ENCODE assay signal across 23 cellular contexts in genomic region chr14:22523283-22523682, GRCh38.
DNase-seq lines count a peak whose midpoint lies in the region; ATAC-seq and TF ChIP-seq lines count a peak whose summit lies in the region.
"Had no signal": no experiment of that assay in that cellular context is flagged by ENCODE, and none has a peak within 500 bp of the region (broad histone marks: within the 10 kb centered on the region; RNA-seq: fewer than 3 reads in every experiment).

No MANE protein-coding gene starts in this region.

- peak overlapping the region; percentile 84 for H3K4me3 Mint-ChIP-seq in activated CD4-positive, alpha-beta T cell treated with anti-CD3 and anti-CD28 coated beads for 36 hours
- H3K4me3 Mint-ChIP-seq in progenitor cell of endocrine pancreas (ENCODE audit: low read depth): no peak overlapping the region
- H3K4me3 Mint-ChIP-seq: H9 had no signal

- peaks cover 86% of the 10 kb centered on the region for H3K4me1 Mint-ChIP-seq in activated CD4-positive, alpha-beta T cell treated with anti-CD3 and anti-CD28 coated beads for 36 hours
- H3K4me1 Mint-ChIP-seq in progenitor cell of endocrine pancreas (ENCODE audit: low read depth): peaks cover 59% of the 10 kb centered on the region

- H3K27ac Mint-ChIP-seq in activated CD4-positive, alpha-beta T cell treated with anti-CD3 and anti-CD28 coated beads for 36 hours: peak overlapping the region; percentile 97
- H3K27ac Mint-ChIP-seq in progenitor cell of endocrine pancreas: peak overlapping the region; percentile 82
- H3K27ac Mint-ChIP-seq: H9 had no signal

- peaks cover 97% of the 10 kb centered on the region for H3K36me3 Mint-ChIP-seq in activated CD4-positive, alpha-beta T cell treated with anti-CD3 and anti-CD28 coated beads for 36 hours (ENCODE audit: low read depth)
- H3K36me3 Mint-ChIP-seq in progenitor cell of endocrine pancreas (ENCODE audit: insufficient read depth): no peaks in the 10 kb centered on the region

- peak overlapping the region; percentile 67 for H3K9ac ChIP-seq in OCI-LY1 (ENCODE audit: low read length)

- H3K27ac ChIP-seq in OCI-LY1 (ENCODE audit: low read depth, low read length, poor library complexity, severe bottlenecking): peak overlapping the region; percentile 97
- H3K27ac ChIP-seq: brain microvascular endothelial cell had no signal

- ATAC-seq in activated CD4-positive, alpha-beta T cell treated with anti-CD3 and anti-CD28 coated beads for 36 hours: no peak
- ATAC-seq in GM19463 (IDR thresholded peaks at IDR 0.05; ENCODE audit: unreplicated experiment): no peak
- ATAC-seq in GM18909 (IDR thresholded peaks at IDR 0.05; ENCODE audit: poor library complexity, unreplicated experiment): no peak
- ATAC-seq: esophagus mucosa, heart left ventricle, HepG2, sciatic nerve had no signal

- TF ChIP-seq CTCF in OCI-LY1 (IDR thresholded peaks at IDR 0.05; ENCODE audit: low read length): no peak
- TF ChIP-seq CTCF in progenitor cell of endocrine pancreas (IDR thresholded peaks at IDR 0.05; ENCODE audit: unreplicated experiment): no peak

- H3K9me3 Mint-ChIP-seq in activated CD4-positive, alpha-beta T cell treated with anti-CD3 and anti-CD28 coated beads for 36 hours (ENCODE audit: low read depth): no peaks in the 10 kb centered on the region
- peaks cover 6% of the 10 kb centered on the region for H3K9me3 Mint-ChIP-seq in progenitor cell of endocrine pancreas (ENCODE audit: low read depth)
- H3K9me3 Mint-ChIP-seq: H9 had no signal

- DNase-seq in activated CD4-positive, alpha-beta T cell treated with anti-CD3 and anti-CD28 coated beads for 36 hours: no peak
- no peak for DNase-seq in activated CD4-positive, alpha-beta T cell treated with anti-CD3 and anti-CD28 coated beads, Interleukin-2, amount 50 U/mL, for 48 hours
- DNase-seq in amniotic epithelial cell (ENCODE audit: low read depth): peak; percentile 55
- DNase-seq in progenitor cell of endocrine pancreas (ENCODE audit: low spot score, unreplicated experiment): no peak
- DNase-seq in OCI-M2 (lab: John Stamatoyannopoulos, UW; ENCODE audit: unreplicated experiment): no peak
- DNase-seq: activated CD4-positive, CD25-positive, alpha-beta regulatory T cell; brain microvascular endothelial cell; H9; heart left ventricle; islet precursor cell; mesendoderm; MV-4-11; NCI-H2029 treated with DMSO at 0.1 percent for 48 hours; NCI-H526; stimulated activated CD4-positive, alpha-beta T cell treated with anti-CD3 and anti-CD28 coated beads, Interleukin-4, amount 100 ng/mL, for 1 hour; stimulated activated CD8-positive, alpha-beta memory T cell treated with anti-CD3 and anti-CD28 coated beads, Interleukin-4, amount 100 ng/mL, for 48 hours; transverse colon had no signal

- H3K79me2 ChIP-seq in OCI-LY1 (ENCODE audit: insufficient read depth, low read length): peaks cover 15% of the 10 kb centered on the region; the same call in 1 of the 2 replicates

- peak overlapping the region; percentile 57; the same call in 1 of the 2 replicates for H3K4me2 ChIP-seq in OCI-LY1 (ENCODE audit: low read length)

- H3K27me3 Mint-ChIP-seq in activated CD4-positive, alpha-beta T cell treated with anti-CD3 and anti-CD28 coated beads for 36 hours: no peaks in the 10 kb centered on the region
- no peaks in the 10 kb centered on the region for H3K27me3 Mint-ChIP-seq in progenitor cell of endocrine pancreas

- H3K9me2 ChIP-seq in OCI-LY1 (ENCODE audit: low read depth, low read length): no peaks in the 10 kb centered on the region

- H4K20me1 ChIP-seq in OCI-LY1 (ENCODE audit: insufficient read depth, low read length): no peaks in the 10 kb centered on the region

- CTCF ChIA-PET in activated CD4-positive, alpha-beta T cell treated with anti-CD3 and anti-CD28 coated beads for 36 hours (lab: Charles Lee): interaction anchor here (0.6 to 5.4 kb wide), 5 partner anchors 9 to 676 kb away, joined by 3 to 32 read pairs (median 5); no protein-coding TSS in a partner anchor

- peak overlapping the region; percentile 12 for H3K4me3 ChIP-seq in OCI-LY1 (ENCODE audit: low read depth, low read length, poor library complexity, severe bottlenecking)
- H3K4me3 ChIP-seq: transverse colon had no signal

- H3F3A ChIP-seq in OCI-LY1 (ENCODE audit: insufficient read depth, low read length): no peaks in the 10 kb centered on the region; the same call in 1 of the 2 replicates

- H3K27me3 ChIP-seq in OCI-LY1 (ENCODE audit: insufficient read depth, low read length): no peaks in the 10 kb centered on the region
- H3K27me3 ChIP-seq: brain microvascular endothelial cell, heart left ventricle, transverse colon had no signal

- H3K36me3 ChIP-seq in OCI-LY1 (ENCODE audit: insufficient read depth, low read length): no peaks in the 10 kb centered on the region; the same call in 1 of the 2 replicates
- H3K36me3 ChIP-seq: brain microvascular endothelial cell, heart left ventricle, transverse colon had no signal

- no peaks in the 10 kb centered on the region for H3K9me3 ChIP-seq in OCI-LY1 (ENCODE audit: low read length)
- H3K9me3 ChIP-seq: heart left ventricle, transverse colon had no signal

- POLR2A ChIA-PET in activated CD4-positive, alpha-beta T cell treated with anti-CD3 and anti-CD28 coated beads for 36 hours (lab: Charles Lee): interaction anchor here (0.8 to 1.7 kb wide), 3 partner anchors 10 to 33 kb away, joined by 3 to 6 read pairs (median 5); no protein-coding TSS in a partner anchor

- peaks cover 93% of the 10 kb centered on the region for H3K4me1 ChIP-seq in OCI-LY1 (ENCODE audit: insufficient read depth, low read length, severe bottlenecking)

- intact Hi-C loops in activated CD4-positive, alpha-beta T cell treated with anti-CD3 and anti-CD28 coated beads for 36 hours (cut with DNase I, micrococcal nuclease): loop anchor here in 1 of 2 experiments (5.0 to 10.0 kb wide), 4 partner anchors 34 to 1258 kb away; partner anchors contain the start of gene HNRNPC

- no peak overlapping the region for H2AFZ ChIP-seq in OCI-LY1 (ENCODE audit: low read length)
